ENCODE assay signal across 17 cellular contexts in genomic region chr17:78001182-78001581, GRCh38. TPM values are rescaled to one million over a fixed set of nuclear protein-coding genes. Genes with fewer than 3 reads are reported as not detected.
DNase-seq lines count a peak whose midpoint lies in the region; ATAC-seq and TF ChIP-seq lines count a peak whose summit lies in the region.
"Had no signal": no experiment of that assay in that cellular context is flagged by ENCODE, and none has a peak within 500 bp of the region (broad histone marks: within the 10 kb centered on the region; RNA-seq: fewer than 3 reads in every experiment).

No MANE protein-coding gene starts in this region.

- no peak for ATAC-seq in GM19467 (IDR thresholded peaks at IDR 0.05; ENCODE audit: unreplicated experiment)
- ATAC-seq: esophagus mucosa had no signal

- no peak overlapping the region for H3K14ac ChIP-seq in neuronal stem cell (ENCODE audit: low read length)

- no peak overlapping the region for H2BK15ac ChIP-seq in neuronal stem cell (ENCODE audit: low read length)

- no peaks in the 10 kb centered on the region for H3K27me3 ChIP-seq in CD8-positive, alpha-beta memory T cell (ENCODE audit: insufficient read depth, low read length, poor library complexity, severe bottlenecking)
- H3K27me3 ChIP-seq in effector memory CD4-positive, alpha-beta T cell (replicated peaks; ENCODE audit: control insufficient read depth, insufficient read depth, low read length, poor library complexity, severe bottlenecking) = no peaks in the 10 kb centered on the region
- no peaks in the 10 kb centered on the region for H3K27me3 ChIP-seq in neuronal stem cell (ENCODE audit: control insufficient read depth in 3 of 3, insufficient read depth in 3 of 3, low read depth in 1 of 3, low read length in 3 of 3)

- no peak overlapping the region for H3K4ac ChIP-seq in neuronal stem cell (ENCODE audit: low read length)

- no peak overlapping the region for H3K9ac ChIP-seq in neuronal stem cell (ENCODE audit: low read depth, low read length, poor library complexity)

- POLR2A ChIA-PET in CD8-positive, alpha-beta memory T cell (lab: Charles Lee) = no interaction called here
- POLR2A ChIA-PET in HEK293T (lab: Yijun Ruan, JAX) = interaction anchor here (0.5 to 1.4 kb wide), 2 partner anchors 43 to 44 kb away, joined by 3 to 8 read pairs; partner anchors contain the start of gene TNRC6C

- H3K18ac ChIP-seq in neuronal stem cell (ENCODE audit: low read length) = no peak overlapping the region

- peaks cover 0 to 37% (median 2%) of the 10 kb centered on the region in 3 donors for H3K36me3 Mint-ChIP-seq in CD8-positive, alpha-beta memory T cell

- H3K9me3 ChIP-seq in CD8-positive, alpha-beta memory T cell (ENCODE audit: low read length) = no peaks in the 10 kb centered on the region
- H3K9me3 ChIP-seq in effector memory CD4-positive, alpha-beta T cell (ENCODE audit: control insufficient read depth, low read length) = no peaks in the 10 kb centered on the region
- H3K9me3 ChIP-seq in neuronal stem cell (replicated peaks in 1 of 2; ENCODE audit: control insufficient read depth in 2 of 2, insufficient read depth in 1 of 2, low read depth in 1 of 2, low read length in 2 of 2) = peaks cover 0 to 6% of the 10 kb centered on the region in 2 donors

- peaks cover 25% of the 10 kb centered on the region for H3K4me1 ChIP-seq in CD8-positive, alpha-beta memory T cell (ENCODE audit: insufficient read depth, low read length)
- peaks cover 9% of the 10 kb centered on the region for H3K4me1 ChIP-seq in effector memory CD4-positive, alpha-beta T cell (ENCODE audit: control insufficient read depth, insufficient read depth, low read length, poor library complexity, severe bottlenecking)
- peaks cover 0 to 3% of the 10 kb centered on the region in 2 donors for H3K4me1 ChIP-seq in neuronal stem cell (ENCODE audit: control insufficient read depth in 2 of 2, insufficient read depth in 1 of 2, low read depth in 1 of 2, low read length in 2 of 2)

- H3K36me3 ChIP-seq in CD8-positive, alpha-beta memory T cell (ENCODE audit: insufficient read depth, low read length) = no peaks in the 10 kb centered on the region
- H3K36me3 ChIP-seq in effector memory CD4-positive, alpha-beta T cell (ENCODE audit: control insufficient read depth, insufficient read depth, low read length) = peaks cover 9% of the 10 kb centered on the region
- H3K36me3 ChIP-seq in neuronal stem cell (replicated peaks in 1 of 2; ENCODE audit: control insufficient read depth in 2 of 2, insufficient read depth in 2 of 2, low read length in 2 of 2) = peaks cover 0 to 26% of the 10 kb centered on the region in 2 donors

- no peak overlapping the region for H2AK5ac ChIP-seq in neuronal stem cell (ENCODE audit: low read depth, low read length)

- no peak overlapping the region for H2AFZ ChIP-seq in neuronal stem cell (ENCODE audit: low read length)

- no CpG with 5 or more reads among the region's 3 CpGs for WGBS in neuronal stem cell (ENCODE audit: extremely low coverage in 2 of 2, insufficient read length in 2 of 2, insufficient replicate concordance in 1 of 2), 2 donors

- H3K27ac Mint-ChIP-seq in CD8-positive, alpha-beta memory T cell = peak overlapping the region in 6 of 8 donors; percentile 8 to 91 (median 55)

- no peak overlapping the region for H4K91ac ChIP-seq in neuronal stem cell (ENCODE audit: low read depth, low read length, poor library complexity)

- H4K8ac ChIP-seq in neuronal stem cell (ENCODE audit: low read depth, low read length) = no peak overlapping the region

- H3K23ac ChIP-seq in neuronal stem cell (ENCODE audit: low read depth, low read length, poor library complexity) = no peak overlapping the region

- peaks cover 5% of the 10 kb centered on the region for H3K79me1 ChIP-seq in neuronal stem cell (ENCODE audit: low read depth, low read length)

- H3K4me3 ChIP-seq in CD8-positive, alpha-beta memory T cell (ENCODE audit: low read length) = no peak overlapping the region
- H3K4me3 ChIP-seq in effector memory CD4-positive, alpha-beta T cell (ENCODE audit: insufficient read depth, low read depth, low read length, poor library complexity, severe bottlenecking) = no peak overlapping the region
- H3K4me3 ChIP-seq in neuronal stem cell (ENCODE audit: low read length in 2 of 2) = no peak overlapping the region
- H3K4me3 ChIP-seq: coronary artery had no signal

- DNase-seq in CD8-positive, alpha-beta memory T cell = no peak
- peak; percentile 38 for DNase-seq in HEK293T (ENCODE audit: extremely low spot score)
- peak; percentile 77 for DNase-seq in NCI-H82 treated with DMSO at 0.1 percent for 48 hours (lab: John Stamatoyannopoulos, UW; ENCODE audit: unreplicated experiment)
- DNase-seq in left kidney (ENCODE audit: low read depth, low spot score) = peak; percentile 77
- DNase-seq in effector memory CD4-positive, alpha-beta T cell = no peak
- no peak for DNase-seq in neuronal stem cell (ENCODE audit: low spot score)
- DNase-seq: activated CD4-positive, alpha-beta T cell treated with anti-CD3 and anti-CD28 coated beads for 1 hour; activated CD8-positive, alpha-beta memory T cell treated with anti-CD3 and anti-CD28 coated beads, Interleukin-2, amount 50 U/mL, for 4 hours; activated gamma-delta T cell treated with Interleukin-2 at 50 U/mL for 16 hours; aorta; NCI-H2029 treated with DMSO at 0.1 percent for 48 hours; SIG-M5; T1000 had no signal

- H3K4me2 ChIP-seq in neuronal stem cell (ENCODE audit: insufficient read depth, low read length, poor library complexity, severe bottlenecking) = no peak overlapping the region

- H2BK5ac ChIP-seq in neuronal stem cell (ENCODE audit: low read length) = no peak overlapping the region

- no peaks in the 10 kb centered on the region for H3K9me3 Mint-ChIP-seq in CD8-positive, alpha-beta memory T cell

- H2BK12ac ChIP-seq in neuronal stem cell (ENCODE audit: low read length) = no peak overlapping the region

- H2BK120ac ChIP-seq in neuronal stem cell (ENCODE audit: low read depth, low read length) = no peak overlapping the region

- no peak overlapping the region for H3K27ac ChIP-seq in CD8-positive, alpha-beta memory T cell (ENCODE audit: low read depth, low read length)
- H3K27ac ChIP-seq in effector memory CD4-positive, alpha-beta T cell (ENCODE audit: insufficient read depth, low read length, poor library complexity, severe bottlenecking) = no peak overlapping the region
- no peak overlapping the region for H3K27ac ChIP-seq in neuronal stem cell (replicated peaks; ENCODE audit: low read length)
- H3K27ac ChIP-seq: HL-60 had no signal

- H3K4me1 Mint-ChIP-seq in CD8-positive, alpha-beta memory T cell = peaks cover 62 to 88% (median 76%) of the 10 kb centered on the region in 3 donors

- no peak overlapping the region for H3K4me3 Mint-ChIP-seq in CD8-positive, alpha-beta memory T cell

- CTCF ChIA-PET in CD8-positive, alpha-beta memory T cell (lab: Charles Lee) = no interaction called here
- CTCF ChIA-PET in HEK293T (lab: Yijun Ruan, JAX) = interaction anchor here (1.2 to 1.8 kb wide), 2 partner anchors 12 to 18 kb away, joined by 4 to 6 read pairs; no protein-coding TSS in a partner anchor

- no peaks in the 10 kb centered on the region for H3K27me3 Mint-ChIP-seq in CD8-positive, alpha-beta memory T cell

TF ChIP-seq in HEK293T, 16 proteins besides CTCF, POLR2A, EP300 and RAD21:
- no peak for TF ChIP-seq SP1 (IDR thresholded peaks at IDR 0.05)
- no peak for TF ChIP-seq NFRKB (IDR thresholded peaks at IDR 0.05)
- TF ChIP-seq ELF4 (IDR thresholded peaks at IDR 0.05) = no peak
- TF ChIP-seq LEF1 (IDR thresholded peaks at IDR 0.05; ENCODE audit: borderline replicate concordance) = no peak
- no peak for TF ChIP-seq PKNOX1 (IDR thresholded peaks at IDR 0.05)
- TF ChIP-seq BHLHE40 (IDR thresholded peaks at IDR 0.05; ENCODE audit: borderline replicate concordance) = no peak
- TF ChIP-seq ARNT (IDR thresholded peaks at IDR 0.05) = no peak
- no peak for TF ChIP-seq FOXM1 (IDR thresholded peaks at IDR 0.05; ENCODE audit: borderline replicate concordance)
- TF ChIP-seq FOXK2 (IDR thresholded peaks at IDR 0.05) = no peak
- TF ChIP-seq CTBP1 (IDR thresholded peaks at IDR 0.05; ENCODE audit: borderline replicate concordance) = no peak

RNA-seq across cellular contexts. Expression of gene TNRC6C, which starts 42.7 kb away (rescaled TPM):
- 10 to 100 TPM; 25.9 to 28.1 TPM for total RNA-seq in CD8-positive, alpha-beta memory T cell
- 7.4 TPM for polyA plus RNA-seq in CD8-positive, alpha-beta memory T cell
- polyA plus RNA-seq in neuronal stem cell (2013, experiment 1 of 2) = 12.5 TPM
- polyA plus RNA-seq in neuronal stem cell (2013, experiment 2 of 2) = 13.1 TPM

Comparison
In these comparisons a context has a peak if more than half of its experiments do, and no peak if none do; other contexts are left out.
1. DNase-seq: peak in HEK293T (single experiment), NCI-H82 treated with DMSO at 0.1 percent for 48 hours (single experiment) and left kidney (single experiment); none in CD8-positive, alpha-beta memory T cell (0 of 5), effector memory CD4-positive, alpha-beta T cell (0 of 3) and neuronal stem cell (single experiment).